In the genomic region with DNA sequence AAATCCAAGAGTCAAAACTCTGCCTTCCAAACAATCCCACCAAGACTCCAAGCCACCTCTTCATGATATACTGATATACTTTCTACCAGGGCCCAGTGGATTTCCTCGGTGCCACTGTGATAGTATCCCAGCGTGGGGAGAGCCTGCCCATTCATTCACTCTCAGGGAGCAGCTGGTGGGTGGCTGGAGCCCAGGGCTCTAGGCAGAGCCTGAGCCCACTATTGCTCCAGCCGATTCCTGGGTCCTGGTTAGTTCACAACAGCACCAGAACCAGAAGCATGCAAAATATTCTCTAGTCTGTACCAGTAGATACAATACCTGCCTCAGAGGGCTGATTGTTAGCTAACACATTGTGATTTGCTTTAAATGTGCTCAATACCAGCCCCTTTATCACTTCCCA, we compare ENCODE assay signal across 7 cellular contexts. TPM values are rescaled to one million over a fixed set of nuclear protein-coding genes. Genes with fewer than 3 reads are reported as not detected.
DNase-seq lines count a peak whose midpoint lies in the region; ATAC-seq and TF ChIP-seq lines count a peak whose summit lies in the region.

No MANE protein-coding gene starts in this region.

- CTCF ChIA-PET in HEK293 (lab: Yijun Ruan, JAX) = interaction anchor here (0.6 to 2.0 kb wide), 7 partner anchors 20 to 654 kb away, joined by 3 to 14 read pairs (median 5); no protein-coding TSS in a partner anchor

- H3K36me3 ChIP-seq in HEK293 (ENCODE audit: control insufficient read depth in 2 of 2, insufficient read depth in 1 of 2, low read length in 2 of 2) = no peaks in the 10 kb centered on the region
- H3K36me3 ChIP-seq in spleen = peaks cover 0 to 9% (median 0%) of the 10 kb centered on the region in 6 donors

- H3K4me1 ChIP-seq in HEK293 (ENCODE audit: control insufficient read depth, insufficient read depth, low read length) (no peaks in the 10 kb centered on the region; the same call in none of the 2 replicates), right cardiac atrium (ENCODE audit: control insufficient read depth, insufficient read depth, low read length) (peaks cover 26% of the 10 kb centered on the region), spleen (peaks cover 17 to 73% (median 53%) of the 10 kb centered on the region in 6 donors)

- POLR2A ChIA-PET in HEK293 (lab: Yijun Ruan, JAX) = interaction anchor here (0.9 to 1.3 kb wide), 4 partner anchors 10 to 32 kb away, joined by 3 to 5 read pairs (median 4); a partner anchor contains a TSS

- ATAC-seq in right cardiac atrium (peak in 1 of 2 donors; percentile 1), HG03280 (IDR thresholded peaks at IDR 0.05; ENCODE audit: unreplicated experiment) (no peak)

- no peaks in the 10 kb centered on the region for H3K27me3 ChIP-seq in right cardiac atrium (ENCODE audit: control insufficient read depth, insufficient read depth)
- H3K27me3 ChIP-seq in spleen (replicated peaks in 1 of 7) = no peaks in the 10 kb centered on the region

- H3K4me3 ChIP-seq in HEK293 (ENCODE audit: low read depth, low read length) = peak overlapping the region; percentile 62
- H3K4me3 ChIP-seq in WI38 (ENCODE audit: low read depth, low read length) = peak overlapping the region; percentile 89
- peak overlapping the region; percentile 66 for H3K4me3 ChIP-seq in right cardiac atrium (ENCODE audit: low read length)
- H3K4me3 ChIP-seq in spleen = peak overlapping the region; percentile 52 to 92 (median 66)

- H3K9me3 ChIP-seq in HEK293 (ENCODE audit: control insufficient read depth, insufficient read depth, low read depth, low read length) (no peaks in the 10 kb centered on the region), right cardiac atrium (ENCODE audit: control insufficient read depth, low read length) (no peaks in the 10 kb centered on the region), spleen (no peaks in the 10 kb centered on the region)

- H3K27ac ChIP-seq in HEK293 (ENCODE audit: extremely low read depth, low read depth, low read length) (no peak overlapping the region), right cardiac atrium (ENCODE audit: low read length) (peak overlapping the region; percentile 88), spleen (peak overlapping the region; percentile 69 to 93 (median 89))

- WGBS in right cardiac atrium = 34% methylated on average over 3 of the region's 3 CpGs
- WGBS in spleen, 5 donors = 58 to 74% (median 67%) methylated on average over 3 of the region's 3 CpGs

- TF ChIP-seq CTCF in HEK293 (tag by site-specific recombination; IDR thresholded peaks at IDR 0.05) (no peak), WI38 (IDR thresholded peaks at IDR 0.05; ENCODE audit: low read depth, low read length) (no peak), spleen (IDR thresholded peaks at IDR 0.05 in 8 of 11, conservative IDR thresholded peaks at IDR 0.05 in 3 of 11) (no peak)

- DNase-seq in right cardiac atrium (peak in 1 of 3 donors; percentile 47), spleen (no peak), A172 (ENCODE audit: low spot score) (no peak)
- no peak for DNase-seq in stimulated activated CD4-positive, alpha-beta T cell treated with anti-CD3 and anti-CD28 coated beads, Interleukin-15, amount 100 ng/mL, for 24 hours

- no peak for TF ChIP-seq POLR2A in spleen (IDR thresholded peaks at IDR 0.05)

- intact Hi-C loops in right cardiac atrium (cut with DNase I) (no loop called here), spleen (cut with DNase I; ENCODE audit: low total_unique reads) (no loop called here)

TF ChIP-seq in HEK293, 187 proteins besides CTCF, POLR2A, EP300 and RAD21:
- no peak for TF ChIP-seq OVOL3 (tag by site-specific recombination; IDR thresholded peaks at IDR 0.05)
- TF ChIP-seq, protein P1, sequence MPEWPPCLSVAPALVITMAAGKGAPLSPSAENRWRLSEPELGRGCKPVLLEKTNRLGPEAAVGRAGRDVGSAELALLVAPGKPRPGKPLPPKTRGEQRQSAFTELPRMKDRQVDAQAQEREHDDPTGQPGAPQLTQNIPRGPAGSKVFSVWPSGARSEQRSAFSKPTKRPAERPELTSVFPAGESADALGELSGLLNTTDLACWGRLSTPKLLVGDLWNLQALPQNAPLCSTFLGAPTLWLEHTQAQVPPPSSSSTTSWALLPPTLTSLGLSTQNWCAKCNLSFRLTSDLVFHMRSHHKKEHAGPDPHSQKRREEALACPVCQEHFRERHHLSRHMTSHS (tag by site-specific recombination; IDR thresholded peaks at IDR 0.05) = no peak
- no peak for TF ChIP-seq GLIS2 (tag by site-specific recombination; IDR thresholded peaks at IDR 0.05)
- no peak for TF ChIP-seq ZFP69B (tag by site-specific recombination; IDR thresholded peaks at IDR 0.05)

RNA-seq across cellular contexts. Expression of a gene that starts 0.8 kb away (rescaled TPM):
- 100 to 1,000 TPM in 3 of 4 donors, 10 to 100 TPM in 1; 97.2 to 343 (median 132) TPM for total RNA-seq in right cardiac atrium
- 121 TPM for polyA plus RNA-seq in right cardiac atrium
- total RNA-seq in spleen = 100 to 1,000 TPM; 115 to 360 (median 188) TPM
- polyA plus RNA-seq in spleen = 100 to 1,000 TPM in 2 of 3 donors, 10 to 100 TPM in 1; 67.1 to 180 (median 108) TPM
- total RNA-seq in A172 (2014; rRNA removed; shearing (Covaris generic)) = 573 and 611 TPM in 2 replicates

RNA-seq across cellular contexts. Expression of a gene that starts 32.8 kb away (rescaled TPM):
- total RNA-seq in right cardiac atrium (10 to 100 TPM; 13.3 to 29.1 (median 20.6) TPM), spleen (10 to 100 TPM; 15.7 to 37.2 (median 27.4) TPM)
- polyA plus RNA-seq in right cardiac atrium (8.0 TPM), spleen (1 to 10 TPM; 1.1 to 3.5 (median 1.2) TPM)
- 29.7 and 40.3 TPM in 2 replicates for total RNA-seq in A172 (2014; rRNA removed; shearing (Covaris generic))

RNA-seq across cellular contexts. Expression of a gene that starts 37.1 kb away (rescaled TPM):
- total RNA-seq in right cardiac atrium = 10 to 100 TPM; 21.8 to 47.4 (median 29.9) TPM
- polyA plus RNA-seq in right cardiac atrium = 18.1 TPM
- 10 to 100 TPM in 3 of 7 donors, 1 to 10 TPM in 4; 3.7 to 17.4 (median 8.1) TPM for total RNA-seq in spleen
- polyA plus RNA-seq in spleen = 1 to 10 TPM; 3.6 to 8.7 (median 5.6) TPM
- 96.2 and 133 TPM in 2 replicates for total RNA-seq in A172 (2014; rRNA removed; shearing (Covaris generic))
